11 cellular contexts compared by ENCODE assay signal in genomic region chr17:20206068-20206467, GRCh38.
DNase-seq lines count a peak whose midpoint lies in the region; ATAC-seq and TF ChIP-seq lines count a peak whose summit lies in the region.
"Had no signal": no experiment of that assay in that cellular context is flagged by ENCODE, and none has a peak within 500 bp of the region (broad histone marks: within the 10 kb centered on the region; RNA-seq: fewer than 3 reads in every experiment).

No MANE protein-coding gene starts in this region.

- no peaks in the 10 kb centered on the region for H3K9me3 Mint-ChIP-seq in activated naive CD4-positive, alpha-beta T cell treated with anti-CD3 and anti-CD28 coated beads, Interleukin-2, amount 10 ng/mL, durations not matched to agents 7 days and 5 days
- H3K9me3 Mint-ChIP-seq: T-helper 1 cell treated with Interleukin-12 subunit alpha and Interleukin-12 subunit beta and Interleukin-4 antibody, amounts not matched to agents 30 μg/mL and 1 μg/mL, for 36 hours had no signal

- peak; percentile 35 for DNase-seq in activated naive CD4-positive, alpha-beta T cell treated with anti-CD3 and anti-CD28 coated beads, Interleukin-2, amount 50 U/mL, for 16 hours
- no peak for DNase-seq in activated naive CD4-positive, alpha-beta T cell treated with anti-CD3 and anti-CD28 coated beads, Interleukin-2, amount 10 ng/mL, durations not matched to agents 7 days and 5 days
- DNase-seq in activated T-cell treated with anti-CD3 and anti-CD28 coated beads for 24 hours (ENCODE audit: low read depth) (peak; percentile 10), lower lobe of right lung (no peak), tibial artery (no peak), spleen (no peak), T1000 (lab: John Stamatoyannopoulos, UW) (no peak)
- DNase-seq: NCI-H187 had no signal

- TF ChIP-seq POLR2A in spleen (IDR thresholded peaks at IDR 0.05) = no peak

- no peaks in the 10 kb centered on the region for H3K9me3 ChIP-seq in lower lobe of right lung
- H3K9me3 ChIP-seq in tibial artery = no peaks in the 10 kb centered on the region
- H3K9me3 ChIP-seq in spleen = no peaks in the 10 kb centered on the region

- H3K27ac Mint-ChIP-seq in activated naive CD4-positive, alpha-beta T cell treated with anti-CD3 and anti-CD28 coated beads, Interleukin-2, amount 10 ng/mL, durations not matched to agents 7 days and 5 days = no peak overlapping the region
- H3K27ac Mint-ChIP-seq: T-helper 1 cell treated with Interleukin-12 subunit alpha and Interleukin-12 subunit beta and Interleukin-4 antibody, amounts not matched to agents 30 μg/mL and 1 μg/mL, for 36 hours had no signal

- 55 to 68% (median 65%) methylated on average over 3 of the region's 3 CpGs for WGBS in spleen, 5 donors

- TF ChIP-seq CTCF in lower lobe of right lung (IDR thresholded peaks at IDR 0.05) (no peak), tibial artery (IDR thresholded peaks at IDR 0.05) (no peak), spleen (IDR thresholded peaks at IDR 0.05 in 8 of 11, conservative IDR thresholded peaks at IDR 0.05 in 3 of 11) (no peak)

- H3K27me3 ChIP-seq in lower lobe of right lung (ENCODE audit: low read depth) = no peaks in the 10 kb centered on the region
- no peaks in the 10 kb centered on the region for H3K27me3 ChIP-seq in tibial artery
- H3K27me3 ChIP-seq in spleen (replicated peaks in 1 of 7) = no peaks in the 10 kb centered on the region
- H3K27me3 ChIP-seq: BLaER1 treated with 17β-estradiol and CSF1 and Interleukin-3, amounts not matched to agents 10 nM and 100 nM had no signal

- intact Hi-C loops in lower lobe of right lung (cut with DNase I) = no loop called here
- intact Hi-C loops in tibial artery (cut with DNase I; ENCODE audit: low total_unique reads) = no loop called here
- intact Hi-C loops in spleen (cut with DNase I; ENCODE audit: low total_unique reads) = no loop called here

- CTCF ChIA-PET in activated naive CD4-positive, alpha-beta T cell treated with anti-CD3 and anti-CD28 coated beads, Interleukin-2, amount 10 ng/mL, durations not matched to agents 7 days and 5 days (lab: Charles Lee) = interaction anchor here (0.8 to 1.7 kb wide), 4 partner anchors 21 to 217 kb away, joined by 3 to 8 read pairs (median 4); no protein-coding TSS in a partner anchor

- H3K4me1 ChIP-seq in lower lobe of right lung (peaks cover 14% of the 10 kb centered on the region), tibial artery (peaks cover 0 to 57% (median 16%) of the 10 kb centered on the region in 4 donors), spleen (peaks cover 0 to 27% (median 15%) of the 10 kb centered on the region in 6 donors)

- no peaks in the 10 kb centered on the region for H3K36me3 Mint-ChIP-seq in activated naive CD4-positive, alpha-beta T cell treated with anti-CD3 and anti-CD28 coated beads, Interleukin-2, amount 10 ng/mL, durations not matched to agents 7 days and 5 days

- no peak overlapping the region for H3K4me3 Mint-ChIP-seq in activated naive CD4-positive, alpha-beta T cell treated with anti-CD3 and anti-CD28 coated beads, Interleukin-2, amount 10 ng/mL, durations not matched to agents 7 days and 5 days
- H3K4me3 Mint-ChIP-seq: T-helper 1 cell treated with Interleukin-12 subunit alpha and Interleukin-12 subunit beta and Interleukin-4 antibody, amounts not matched to agents 30 μg/mL and 1 μg/mL, for 36 hours had no signal

- H3K27ac ChIP-seq in lower lobe of right lung (no peak overlapping the region), tibial artery (peak overlapping the region; percentile 9 to 65), spleen (peak overlapping the region in 2 of 8 donors; percentile 13 to 40)
- H3K27ac ChIP-seq: BLaER1 treated with 17β-estradiol and CSF1 and Interleukin-3, amounts not matched to agents 10 nM and 100 nM had no signal

- H3K36me3 ChIP-seq in lower lobe of right lung = no peaks in the 10 kb centered on the region
- no peaks in the 10 kb centered on the region for H3K36me3 ChIP-seq in tibial artery
- peaks cover 0 to 15% (median 0%) of the 10 kb centered on the region in 6 donors for H3K36me3 ChIP-seq in spleen

- H3K27me3 Mint-ChIP-seq in activated naive CD4-positive, alpha-beta T cell treated with anti-CD3 and anti-CD28 coated beads, Interleukin-2, amount 10 ng/mL, durations not matched to agents 7 days and 5 days = no peaks in the 10 kb centered on the region

- peaks cover 10% of the 10 kb centered on the region for H3K4me1 Mint-ChIP-seq in activated naive CD4-positive, alpha-beta T cell treated with anti-CD3 and anti-CD28 coated beads, Interleukin-2, amount 10 ng/mL, durations not matched to agents 7 days and 5 days

- ATAC-seq in lower lobe of right lung = peak; percentile 81 to 83
- ATAC-seq in HG03442 (IDR thresholded peaks at IDR 0.05; ENCODE audit: unreplicated experiment) = no peak

- no peak overlapping the region for H3K4me3 ChIP-seq in lower lobe of right lung
- H3K4me3 ChIP-seq in tibial artery = no peak overlapping the region
- no peak overlapping the region for H3K4me3 ChIP-seq in spleen
- H3K4me3 ChIP-seq: BLaER1 treated with 17β-estradiol and CSF1 and Interleukin-3, amounts not matched to agents 10 nM and 100 nM had no signal

Comparison
In these comparisons a context has a peak if more than half of its experiments do, and no peak if none do; other contexts are left out.
1. DNase-seq: peak in activated naive CD4-positive, alpha-beta T cell treated with anti-CD3 and anti-CD28 coated beads, Interleukin-2, amount 50 U/mL, for 16 hours (single experiment) and activated T-cell treated with anti-CD3 and anti-CD28 coated beads for 24 hours (single experiment); none in activated naive CD4-positive, alpha-beta T cell treated with anti-CD3 and anti-CD28 coated beads, Interleukin-2, amount 10 ng/mL, durations not matched to agents 7 days and 5 days (single experiment), lower lobe of right lung (single experiment), tibial artery (0 of 2), spleen (single experiment) and T1000 (single experiment).